Comparison of ENCODE assay signal across 10 cellular contexts in the genomic region with DNA sequence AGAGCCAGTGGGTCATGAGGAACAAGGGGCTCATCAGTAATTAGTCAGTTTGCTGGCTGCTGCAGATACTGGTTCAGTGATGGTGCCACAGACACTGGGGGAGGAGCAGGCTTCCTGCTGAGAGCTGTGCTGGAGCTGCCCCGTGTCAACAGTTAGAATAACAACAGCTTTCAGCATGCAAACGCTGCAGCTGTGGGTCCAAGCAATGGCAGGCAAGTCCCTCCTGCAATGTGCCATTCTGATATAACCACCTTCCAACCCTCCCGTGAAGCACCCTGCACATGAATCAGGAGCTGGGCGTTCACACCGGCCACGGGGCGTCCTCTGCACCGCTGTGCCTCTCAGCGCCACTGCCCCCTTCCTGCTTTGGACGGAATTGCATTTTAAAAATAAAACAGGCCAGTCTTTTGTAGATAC.
DNase-seq lines count a peak whose midpoint lies in the region; ATAC-seq lines count a peak whose summit lies in the region.
"Had no signal": no experiment of that assay in that cellular context is flagged by ENCODE, and none has a peak within 500 bp of the region (broad histone marks: within the 10 kb centered on the region; RNA-seq: fewer than 3 reads in every experiment).

No MANE protein-coding gene starts in this region.

- ATAC-seq in esophagus mucosa (peak; percentile 81), HG02642 (IDR thresholded peaks at IDR 0.05; ENCODE audit: poor library complexity, unreplicated experiment) (no peak)
- ATAC-seq in stimulated activated naive B cell treated with anti-CD40 and anti-IgM and Interleukin-4, amounts not matched to agents 10 μg/mL and 1 μg/mL and 100 μg/mL, for 72 hours (replicated peaks): peak; percentile 29 to 40

- 3% methylated on average over 10 of the region's 10 CpGs for WGBS in mesenchymal stem cell

- H3K4ac ChIP-seq in mesenchymal stem cell (ENCODE audit: low read depth in 1 of 2, low read length in 2 of 2): no peak overlapping the region

- H2AK5ac ChIP-seq in mesenchymal stem cell (ENCODE audit: low read length, severe bottlenecking): no peak overlapping the region

- H3K36me3 Mint-ChIP-seq in stimulated activated naive B cell treated with anti-CD40 and anti-IgM and Interleukin-4, amounts not matched to agents 10 μg/mL and 1 μg/mL and 100 μg/mL, for 72 hours: no peaks in the 10 kb centered on the region
- H3K36me3 Mint-ChIP-seq: CD4-positive, CD25-positive, alpha-beta regulatory T cell had no signal

- H3K36me3 ChIP-seq in mesenchymal stem cell (ENCODE audit: control insufficient read depth in 1 of 2, insufficient read depth in 2 of 2, low read depth in 1 of 2, low read length in 2 of 2): no peaks in the 10 kb centered on the region
- H3K36me3 ChIP-seq: esophagus muscularis mucosa had no signal

- no peak overlapping the region for H4K91ac ChIP-seq in mesenchymal stem cell (ENCODE audit: low read length)

- H3K14ac ChIP-seq in mesenchymal stem cell (ENCODE audit: low read length in 2 of 2): no peak overlapping the region

- no peaks in the 10 kb centered on the region for H3K4me1 ChIP-seq in mesenchymal stem cell (ENCODE audit: control insufficient read depth, insufficient read depth, low read depth, low read length)
- H3K4me1 ChIP-seq: esophagus muscularis mucosa had no signal

- H2BK12ac ChIP-seq in mesenchymal stem cell (ENCODE audit: low read length in 2 of 2): no peak overlapping the region

- no peak overlapping the region for H3K27ac ChIP-seq in mesenchymal stem cell (ENCODE audit: low read length, poor library complexity, severe bottlenecking)
- H3K27ac ChIP-seq: esophagus muscularis mucosa had no signal

- H4K8ac ChIP-seq in mesenchymal stem cell (ENCODE audit: low read length): no peak overlapping the region

- H3K23ac ChIP-seq in mesenchymal stem cell (ENCODE audit: low read length in 2 of 2): no peak overlapping the region

- no peak overlapping the region for H3K18ac ChIP-seq in mesenchymal stem cell (ENCODE audit: low read depth in 1 of 2, low read length in 2 of 2)

- no peaks in the 10 kb centered on the region for H3K4me1 Mint-ChIP-seq in stimulated activated naive B cell treated with anti-CD40 and anti-IgM and Interleukin-4, amounts not matched to agents 10 μg/mL and 1 μg/mL and 100 μg/mL, for 72 hours
- H3K4me1 Mint-ChIP-seq: CD4-positive, CD25-positive, alpha-beta regulatory T cell had no signal

- DNase-seq in activated CD4-positive, alpha-beta T cell treated with anti-CD3 and anti-CD28 coated beads, Interleukin-2, amount 50 U/mL, for 48 hours: peak; percentile 29 to 48
- no peak for DNase-seq in activated CD4-positive, alpha-beta T cell treated with anti-CD3 and anti-CD28 coated beads for 4 hours
- DNase-seq in NAMALWA (ENCODE audit: low spot score) (peak; percentile 54), mesenchymal stem cell (no peak), NCI-H2029 (lab: John Stamatoyannopoulos, UW) (no peak)
- DNase-seq in stimulated activated naive B cell treated with anti-CD40 and anti-IgM and Interleukin-4, amounts not matched to agents 10 μg/mL and 1 μg/mL and 100 μg/mL, for 72 hours: no peak

- peaks cover 0 to 11% of the 10 kb centered on the region in 2 experiments for H3K27me3 ChIP-seq in mesenchymal stem cell (ENCODE audit: control insufficient read depth in 1 of 2, insufficient read depth in 1 of 2, low read length in 2 of 2)

- H3K4me3 ChIP-seq in mesenchymal stem cell (ENCODE audit: insufficient read depth in 1 of 2, low read depth in 1 of 2, low read length in 2 of 2): no peak overlapping the region
- H3K4me3 ChIP-seq: esophagus muscularis mucosa had no signal

- H2AFZ ChIP-seq in mesenchymal stem cell (ENCODE audit: low read depth, low read length): no peak overlapping the region

- H3K27ac Mint-ChIP-seq in stimulated activated naive B cell treated with anti-CD40 and anti-IgM and Interleukin-4, amounts not matched to agents 10 μg/mL and 1 μg/mL and 100 μg/mL, for 72 hours: no peak overlapping the region
- H3K27ac Mint-ChIP-seq: CD4-positive, CD25-positive, alpha-beta regulatory T cell had no signal

- peaks cover 29 to 30% of the 10 kb centered on the region in 2 donors for H3K27me3 Mint-ChIP-seq in stimulated activated naive B cell treated with anti-CD40 and anti-IgM and Interleukin-4, amounts not matched to agents 10 μg/mL and 1 μg/mL and 100 μg/mL, for 72 hours

- H3K9me3 Mint-ChIP-seq in stimulated activated naive B cell treated with anti-CD40 and anti-IgM and Interleukin-4, amounts not matched to agents 10 μg/mL and 1 μg/mL and 100 μg/mL, for 72 hours: peaks cover 0 to 1% of the 10 kb centered on the region in 2 donors

- no peak overlapping the region for H3K4me2 ChIP-seq in mesenchymal stem cell (ENCODE audit: low read length, poor library complexity, severe bottlenecking)

- no peak overlapping the region for H2BK120ac ChIP-seq in mesenchymal stem cell (ENCODE audit: low read depth, low read length)

- H3K4me3 Mint-ChIP-seq in stimulated activated naive B cell treated with anti-CD40 and anti-IgM and Interleukin-4, amounts not matched to agents 10 μg/mL and 1 μg/mL and 100 μg/mL, for 72 hours: no peak overlapping the region
- H3K4me3 Mint-ChIP-seq: CD4-positive, CD25-positive, alpha-beta regulatory T cell had no signal

- H2BK15ac ChIP-seq in mesenchymal stem cell (ENCODE audit: low read depth, poor library complexity, severe bottlenecking): no peak overlapping the region

- H2BK5ac ChIP-seq in mesenchymal stem cell (ENCODE audit: low read depth, low read length, poor library complexity, severe bottlenecking): no peak overlapping the region

- H3K9ac ChIP-seq in mesenchymal stem cell (ENCODE audit: low read length): no peak overlapping the region

- peaks cover 13% of the 10 kb centered on the region for H3K9me3 ChIP-seq in mesenchymal stem cell (ENCODE audit: control insufficient read depth, low read length)

- no peaks in the 10 kb centered on the region for H3K79me1 ChIP-seq in mesenchymal stem cell (replicated peaks; ENCODE audit: low read length, poor library complexity, severe bottlenecking)

Comparison
In these comparisons a context has a peak if more than half of its experiments do, and no peak if none do; other contexts are left out.
1. DNase-seq: peak in activated CD4-positive, alpha-beta T cell treated with anti-CD3 and anti-CD28 coated beads, Interleukin-2, amount 50 U/mL, for 48 hours (2 of 2) and NAMALWA (single experiment); none in activated CD4-positive, alpha-beta T cell treated with anti-CD3 and anti-CD28 coated beads for 4 hours (0 of 2), stimulated activated naive B cell treated with anti-CD40 and anti-IgM and Interleukin-4, amounts not matched to agents 10 μg/mL and 1 μg/mL and 100 μg/mL, for 72 hours (single experiment), mesenchymal stem cell (single experiment) and NCI-H2029 (single experiment).